9 cellular contexts compared by ENCODE assay signal in genomic region chr1:151024540-151025146, GRCh38. TPM values are rescaled to one million over a fixed set of nuclear protein-coding genes. Genes with fewer than 3 reads are reported as not detected.
A peak's percentile ranks its signal among the peaks of the same experiment; 100 is the strongest.
DNase-seq lines count a peak whose midpoint lies in the region; ATAC-seq, FAIRE-seq and TF ChIP-seq lines count a peak whose summit lies in the region.
"Had no signal": no experiment of that assay in that cellular context is flagged by ENCODE, and none has a peak within 500 bp of the region (broad histone marks: within the 10 kb centered on the region; RNA-seq: fewer than 3 reads in every experiment).

No MANE protein-coding gene starts in this region.

- no peak for FAIRE-seq in pancreas (lab: Jason Lieb, UNC)
- FAIRE-seq: colon had no signal

- H3K36me3 ChIP-seq in SJCRH30 (no peaks in the 10 kb centered on the region), pancreas (peaks cover 0 to 29% (median 3%) of the 10 kb centered on the region in 3 donors), tibial artery (peaks cover 27 to 63% (median 43%) of the 10 kb centered on the region in 3 donors)

- H3K27me3 ChIP-seq in SJCRH30 (no peaks in the 10 kb centered on the region), pancreas (no peaks in the 10 kb centered on the region), tibial artery (no peaks in the 10 kb centered on the region)

- ATAC-seq in pancreas (peak; percentile 84 to 98 (median 92)), GM21390 (IDR thresholded peaks at IDR 0.05; ENCODE audit: unreplicated experiment) (no peak)

- intact Hi-C loops in pancreas (cut with DNase I) = loop anchor here in 1 of 3 donors (10.0 kb wide), 1 partner anchor 130 kb away; the partner anchor contains the start of gene TNFAIP8L2
- intact Hi-C loops in tibial artery (cut with DNase I; ENCODE audit: low total_unique reads) = loop anchor here (10.0 kb wide), 1 partner anchor 130 kb away; the partner anchor contains the start of gene TNFAIP8L2

- peak; percentile 41 to 59 (median 47) for TF ChIP-seq CTCF in pancreas (IDR thresholded peaks at IDR 0.05)
- peak; percentile 66 to 75 for TF ChIP-seq CTCF in tibial artery (IDR thresholded peaks at IDR 0.05)

- no peak overlapping the region for H3K4me3 ChIP-seq in SJCRH30
- H3K4me3 ChIP-seq in pancreas = no peak overlapping the region
- no peak overlapping the region for H3K4me3 ChIP-seq in tibial artery

- H3K4me1 ChIP-seq in SJCRH30 (peaks cover 7% of the 10 kb centered on the region), pancreas (no peaks in the 10 kb centered on the region), tibial artery (peaks cover 0 to 7% (median 0%) of the 10 kb centered on the region in 4 donors)

- H3K27ac ChIP-seq in SJCRH30 (no peak overlapping the region), pancreas (no peak overlapping the region), tibial artery (peak overlapping the region; percentile 21 to 28)

- DNase-seq in DMS79 treated with DMSO at 0.1 percent for 48 hours (lab: John Stamatoyannopoulos, UW) (peak; percentile 71), LHCN-M2 (ENCODE audit: low read depth) (peak; percentile 65), SJCRH30 (peak; percentile 77 to 80), globus pallidus (ENCODE audit: low spot score) (peak; percentile 82), pancreas (peak; percentile 52 to 84 (median 70)), tibial artery (peak; percentile 88 to 89)
- DNase-seq in activated naive CD4-positive, alpha-beta T cell (lab: John Stamatoyannopoulos, UW) = peak; percentile 33 to 81 (median 66)

- no peaks in the 10 kb centered on the region for H3K9me3 ChIP-seq in SJCRH30 (replicated peaks)
- no peaks in the 10 kb centered on the region for H3K9me3 ChIP-seq in pancreas
- no peaks in the 10 kb centered on the region for H3K9me3 ChIP-seq in tibial artery

- 25 to 26% methylated on average over 6 of the region's 6 CpGs for WGBS in pancreas, 2 donors

RNA-seq across cellular contexts. Expression of gene BNIPL, which starts 11.7 kb away (rescaled TPM):
- 0.06 and 0.32 TPM in 2 replicates for total RNA-seq in LHCN-M2 (2014; rRNA removed)
- 0.19 TPM for polyA plus RNA-seq in LHCN-M2 (2012)
- total RNA-seq in SJCRH30 (2014; rRNA removed; shearing (Covaris generic)) = 0.22 and 0.56 TPM in 2 replicates
- total RNA-seq in pancreas = under 1 TPM; 0.12 to 0.40 (median 0.14) TPM
- polyA plus RNA-seq in pancreas = under 1 TPM; 0.31 to 0.34 TPM

RNA-seq across cellular contexts. Expression of gene PRUNE1, which starts 16.4 kb away (rescaled TPM):
- total RNA-seq in LHCN-M2 (2014; rRNA removed) = 7.6 and 9.1 TPM in 2 replicates
- 7.2 TPM for polyA plus RNA-seq in LHCN-M2 (2012)
- total RNA-seq in SJCRH30 (2014; rRNA removed; shearing (Covaris generic)) = 15.0 and 17.4 TPM in 2 replicates
- total RNA-seq in pancreas = 10 to 100 TPM in 2 of 6 donors, 1 to 10 TPM in 4; 6.4 to 11.1 (median 8.1) TPM
- 10 to 100 TPM in 1 of 2 donors, 1 to 10 TPM in 1; 6.7 to 16.7 TPM for polyA plus RNA-seq in pancreas

RNA-seq across cellular contexts. Expression of gene MINDY1, which starts 17.9 kb away (rescaled TPM):
- 3.8 and 9.2 TPM in 2 replicates for total RNA-seq in LHCN-M2 (2014; rRNA removed)
- 5.4 TPM for polyA plus RNA-seq in LHCN-M2 (2012)
- 2.0 and 2.5 TPM in 2 replicates for total RNA-seq in SJCRH30 (2014; rRNA removed; shearing (Covaris generic))
- 10 to 100 TPM; 24.1 to 35.5 (median 32.4) TPM for total RNA-seq in pancreas
- 10 to 100 TPM; 23.1 to 24.2 TPM for polyA plus RNA-seq in pancreas

RNA-seq across cellular contexts. Expression of gene C1orf56, which starts 22.9 kb away (rescaled TPM):
- total RNA-seq in LHCN-M2 (2014; rRNA removed) (4.7 and 5.3 TPM in 2 replicates), pancreas (1 to 10 TPM; 2.6 to 4.1 (median 3.2) TPM)
- 3.0 TPM for polyA plus RNA-seq in LHCN-M2 (2012)
- total RNA-seq in SJCRH30 (2014; rRNA removed; shearing (Covaris generic)) = 1.8 and 2.0 TPM in 2 replicates
- 1 to 10 TPM; 3.0 to 4.8 TPM for polyA plus RNA-seq in pancreas

RNA-seq across cellular contexts. Expression of gene CDC42SE1, which starts 34.8 kb away (rescaled TPM):
- 71.2 and 85.9 TPM in 2 replicates for total RNA-seq in LHCN-M2 (2014; rRNA removed)
- polyA plus RNA-seq in LHCN-M2 (2012) = 44.5 TPM
- 42.2 and 48.3 TPM in 2 replicates for total RNA-seq in SJCRH30 (2014; rRNA removed; shearing (Covaris generic))
- 10 to 100 TPM; 22.0 to 54.5 (median 27.0) TPM for total RNA-seq in pancreas
- 10 to 100 TPM; 32.0 to 40.9 TPM for polyA plus RNA-seq in pancreas

Comparison
In these comparisons a context has a peak if more than half of its experiments do, and no peak if none do; other contexts are left out.
1. H3K27ac ChIP-seq: peak in tibial artery (2 of 2); none in SJCRH30 (single experiment) and pancreas (0 of 4).
2. Peak in every context shown above with its lines, with median percentiles within 50 percentile points of each other: DNase-seq.